ENCODE assay signal across 8 cellular contexts in genomic region chr17:35568561-35568960, GRCh38. TPM values are rescaled to one million over a fixed set of nuclear protein-coding genes. Genes with fewer than 3 reads are reported as not detected.
DNase-seq lines count a peak whose midpoint lies in the region; ATAC-seq and TF ChIP-seq lines count a peak whose summit lies in the region.

No MANE protein-coding gene starts in this region.

- H3K4me3 ChIP-seq in A673 (ENCODE audit: low read depth, low read length, poor library complexity, severe bottlenecking) (peak overlapping the region; percentile 65), GM23338 (peak overlapping the region; percentile 93), muscle layer of colon (ENCODE audit: low read depth in 1 of 2, low read length in 2 of 2) (peak overlapping the region; percentile 80 to 91)

- DNase-seq in A673 (ENCODE audit: low spot score) (peak; percentile 15), GM23338 (ENCODE audit: low spot score) (peak; percentile 42), dermis microvascular lymphatic vessel endothelial cell (ENCODE audit: low read depth in 2 of 2) (peak; percentile 12 to 68), type B pancreatic cell (ENCODE audit: extremely low spot score, unreplicated experiment) (no peak), NCI-H1092 (lab: John Stamatoyannopoulos, UW) (no peak)
- no peak for DNase-seq in T-helper 2 cell treated with Interferon-gamma antibody and Interleukin-4, amounts not matched to agents 5 μg/mL and 100 μg/mL, for 36 hours (ENCODE audit: low spot score)

- BruUV-seq in A673 (replicated peaks; lab: Mats Ljungman, UMichigan) = no TSS peak

- no peaks in the 10 kb centered on the region for H3K4me1 ChIP-seq in A673 (ENCODE audit: insufficient read depth, low read length, poor library complexity, severe bottlenecking)
- peaks cover 17% of the 10 kb centered on the region for H3K4me1 ChIP-seq in GM23338 (ENCODE audit: insufficient read depth)
- peaks cover 10% of the 10 kb centered on the region for H3K4me1 ChIP-seq in muscle layer of colon (ENCODE audit: insufficient read depth, low read length)

- H4K20me1 ChIP-seq in GM23338 (replicated peaks; ENCODE audit: insufficient read depth) = peaks cover 17% of the 10 kb centered on the region

- POLR2A ChIA-PET in A673 (lab: Charles Lee; ENCODE audit: low non-redundant PET) = no interaction called here

- H3F3A ChIP-seq in GM23338 (replicated peaks; ENCODE audit: low read depth) = no peaks in the 10 kb centered on the region

- CTCF ChIA-PET in A673 (lab: Charles Lee) = interaction anchor here (0.7 kb wide), 1 partner anchor 10 kb away, joined by 3 read pairs; the partner anchor contains the start of gene PEX12

- peaks cover 49% of the 10 kb centered on the region for H3K79me2 ChIP-seq in GM23338 (replicated peaks; ENCODE audit: insufficient read depth)

- peak overlapping the region; percentile 74 for H3K27ac ChIP-seq in A673 (ENCODE audit: low read depth, low read length, poor library complexity, severe bottlenecking)
- H3K27ac ChIP-seq in GM23338 (ENCODE audit: low read depth) = peak overlapping the region; percentile 73
- H3K27ac ChIP-seq in muscle layer of colon (ENCODE audit: low read depth, low read length) = peak overlapping the region; percentile 73

- peaks cover 6% of the 10 kb centered on the region; the same call in 1 of the 3 replicates for H3K36me3 Mint-ChIP-seq in GM23338 (ENCODE audit: low read depth)
- H3K36me3 Mint-ChIP-seq in T-helper 2 cell treated with Interferon-gamma antibody and Interleukin-4, amounts not matched to agents 5 μg/mL and 100 μg/mL, for 36 hours (ENCODE audit: low read depth) = peaks cover 5% of the 10 kb centered on the region
- H3K36me3 Mint-ChIP-seq in type B pancreatic cell = peaks cover 7% of the 10 kb centered on the region

- H3K27ac Mint-ChIP-seq in GM23338 = peak overlapping the region; percentile 96
- peak overlapping the region; percentile 73 for H3K27ac Mint-ChIP-seq in T-helper 2 cell treated with Interferon-gamma antibody and Interleukin-4, amounts not matched to agents 5 μg/mL and 100 μg/mL, for 36 hours
- H3K27ac Mint-ChIP-seq in type B pancreatic cell = peak overlapping the region; percentile 93

- peak overlapping the region; percentile 91 for H3K9ac ChIP-seq in muscle layer of colon (ENCODE audit: low read length)

- H3K9me3 Mint-ChIP-seq in GM23338 (no peaks in the 10 kb centered on the region), type B pancreatic cell (no peaks in the 10 kb centered on the region)
- no peaks in the 10 kb centered on the region for H3K9me3 Mint-ChIP-seq in T-helper 2 cell treated with Interferon-gamma antibody and Interleukin-4, amounts not matched to agents 5 μg/mL and 100 μg/mL, for 36 hours

- H3K4me1 Mint-ChIP-seq in GM23338 = peaks cover 19% of the 10 kb centered on the region
- peaks cover 18% of the 10 kb centered on the region for H3K4me1 Mint-ChIP-seq in T-helper 2 cell treated with Interferon-gamma antibody and Interleukin-4, amounts not matched to agents 5 μg/mL and 100 μg/mL, for 36 hours (ENCODE audit: low read depth)
- H3K4me1 Mint-ChIP-seq in type B pancreatic cell (ENCODE audit: unreplicated experiment) = peaks cover 23% of the 10 kb centered on the region

- peaks cover 17% of the 10 kb centered on the region for H3K27me3 Mint-ChIP-seq in GM23338 (ENCODE audit: insufficient read depth, low read depth, poor library complexity)
- H3K27me3 Mint-ChIP-seq in T-helper 2 cell treated with Interferon-gamma antibody and Interleukin-4, amounts not matched to agents 5 μg/mL and 100 μg/mL, for 36 hours (ENCODE audit: low read depth) = peaks cover 6% of the 10 kb centered on the region
- peaks cover 32% of the 10 kb centered on the region for H3K27me3 Mint-ChIP-seq in type B pancreatic cell

- no peaks in the 10 kb centered on the region for H3K9me2 ChIP-seq in GM23338 (ENCODE audit: insufficient read depth)

- H3K9me3 ChIP-seq in A673 (ENCODE audit: low read depth, low read length, poor library complexity, severe bottlenecking) (no peaks in the 10 kb centered on the region), muscle layer of colon (ENCODE audit: low read length) (no peaks in the 10 kb centered on the region)

- TF ChIP-seq CTCF in A673 (conservative IDR thresholded peaks at IDR 0.05; ENCODE audit: low read depth, low read length) (no peak), GM23338 (conservative IDR thresholded peaks at IDR 0.05; ENCODE audit: low read depth in 2 of 2) (no peak), type B pancreatic cell (conservative IDR thresholded peaks at IDR 0.05) (no peak)

- H2AFZ ChIP-seq in GM23338 = peak overlapping the region; percentile 83

- H3K4me3 Mint-ChIP-seq in GM23338 = peak overlapping the region; percentile 97
- peak overlapping the region; percentile 88 for H3K4me3 Mint-ChIP-seq in T-helper 2 cell treated with Interferon-gamma antibody and Interleukin-4, amounts not matched to agents 5 μg/mL and 100 μg/mL, for 36 hours
- peak overlapping the region; percentile 91 for H3K4me3 Mint-ChIP-seq in type B pancreatic cell

- ATAC-seq in GM23338 (peak; percentile 43), HG02870 (IDR thresholded peaks at IDR 0.05; ENCODE audit: unreplicated experiment) (no peak)

- H3K27me3 ChIP-seq in A673 (replicated peaks; ENCODE audit: insufficient read depth, low read depth, low read length, poor library complexity) (no peaks in the 10 kb centered on the region), GM23338 (ENCODE audit: insufficient read depth) (peaks cover 14% of the 10 kb centered on the region; the same call in 1 of the 2 replicates), muscle layer of colon (ENCODE audit: control insufficient read depth in 1 of 2, insufficient read depth in 2 of 2, low read length in 2 of 2) (no peaks in the 10 kb centered on the region)

- H3K36me3 ChIP-seq in A673 (ENCODE audit: insufficient read depth, low read length, poor library complexity, severe bottlenecking) = no peaks in the 10 kb centered on the region
- no peaks in the 10 kb centered on the region for H3K36me3 ChIP-seq in GM23338 (ENCODE audit: insufficient read depth)
- no peaks in the 10 kb centered on the region for H3K36me3 ChIP-seq in muscle layer of colon (ENCODE audit: insufficient read depth, low read length)

- intact Hi-C loops in A673 (cut with micrococcal nuclease; ENCODE audit: unreplicated experiment) = no loop called here

- H3K4me2 ChIP-seq in GM23338 = peak overlapping the region; percentile 99

RNA-seq across cellular contexts. Expression of gene SLFN14, which starts 7.9 kb away (rescaled TPM):
- not detected in 2 replicates for total RNA-seq in A673 (2021)
- 0.10 TPM in 1 of 2 replicates, not detected in the other for total RNA-seq in GM23338 (2014; rRNA removed; shearing (Covaris generic))
- polyA plus RNA-seq in GM23338 (2016; fragmentation: Nextera tagmentation; extraction: Ambion mirVana) = not detected in 2 replicates
- total RNA-seq in dermis microvascular lymphatic vessel endothelial cell = under 0.01 TPM in 1 of 2 replicates, not detected in the other
- not detected in 2 replicates for total RNA-seq in type B pancreatic cell (ENCODE audit: low replicate concordance)

RNA-seq across cellular contexts. Expression of gene PEX12, which starts 9.8 kb away (rescaled TPM):
- total RNA-seq in A673 (2021) (2.5 and 3.2 TPM in 2 replicates), dermis microvascular lymphatic vessel endothelial cell (2.6 and 2.8 TPM in 2 replicates), type B pancreatic cell (ENCODE audit: low replicate concordance) (6.9 and 7.7 TPM in 2 replicates)
- 1.9 and 2.1 TPM in 2 replicates for total RNA-seq in GM23338 (2014; rRNA removed; shearing (Covaris generic))
- 1.5 and 2.3 TPM in 2 replicates for polyA plus RNA-seq in GM23338 (2016; fragmentation: Nextera tagmentation; extraction: Ambion mirVana)

RNA-seq across cellular contexts. Expression of gene AP2B1, which starts 18.6 kb away (rescaled TPM):
- total RNA-seq in A673 (2021) = 117 and 124 TPM in 2 replicates
- 119 and 144 TPM in 2 replicates for total RNA-seq in GM23338 (2014; rRNA removed; shearing (Covaris generic))
- 82.1 and 89.7 TPM in 2 replicates for polyA plus RNA-seq in GM23338 (2016; fragmentation: Nextera tagmentation; extraction: Ambion mirVana)
- 79.5 and 115 TPM in 2 replicates for total RNA-seq in dermis microvascular lymphatic vessel endothelial cell
- total RNA-seq in type B pancreatic cell (ENCODE audit: low replicate concordance) = 120 and 165 TPM in 2 replicates

RNA-seq across cellular contexts. Expression of gene SLFN12L, which starts 31.1 kb away (rescaled TPM):
- 1.6 and 2.7 TPM in 2 replicates for total RNA-seq in A673 (2021)
- not detected in 2 replicates for total RNA-seq in GM23338 (2014; rRNA removed; shearing (Covaris generic))
- polyA plus RNA-seq in GM23338 (2016; fragmentation: Nextera tagmentation; extraction: Ambion mirVana) = not detected in 2 replicates
- under 0.01 TPM in 2 replicates for total RNA-seq in dermis microvascular lymphatic vessel endothelial cell
- total RNA-seq in type B pancreatic cell (ENCODE audit: low replicate concordance) = not detected in 2 replicates

Comparison
In these comparisons a context has a peak if more than half of its experiments do, and no peak if none do; other contexts are left out.
1. DNase-seq: peak in A673 (single experiment), GM23338 (single experiment) and dermis microvascular lymphatic vessel endothelial cell (2 of 2); none in T-helper 2 cell treated with Interferon-gamma antibody and Interleukin-4, amounts not matched to agents 5 μg/mL and 100 μg/mL, for 36 hours (single experiment), type B pancreatic cell (single experiment) and NCI-H1092 (single experiment).
2. Peak in every context shown above with its lines, with median percentiles within 50 percentile points of each other: H3K27ac ChIP-seq, H3K4me3 ChIP-seq, H3K27ac Mint-ChIP-seq and H3K4me3 Mint-ChIP-seq.